ENCODE assay signal across 1 cellular context in the genomic region with DNA sequence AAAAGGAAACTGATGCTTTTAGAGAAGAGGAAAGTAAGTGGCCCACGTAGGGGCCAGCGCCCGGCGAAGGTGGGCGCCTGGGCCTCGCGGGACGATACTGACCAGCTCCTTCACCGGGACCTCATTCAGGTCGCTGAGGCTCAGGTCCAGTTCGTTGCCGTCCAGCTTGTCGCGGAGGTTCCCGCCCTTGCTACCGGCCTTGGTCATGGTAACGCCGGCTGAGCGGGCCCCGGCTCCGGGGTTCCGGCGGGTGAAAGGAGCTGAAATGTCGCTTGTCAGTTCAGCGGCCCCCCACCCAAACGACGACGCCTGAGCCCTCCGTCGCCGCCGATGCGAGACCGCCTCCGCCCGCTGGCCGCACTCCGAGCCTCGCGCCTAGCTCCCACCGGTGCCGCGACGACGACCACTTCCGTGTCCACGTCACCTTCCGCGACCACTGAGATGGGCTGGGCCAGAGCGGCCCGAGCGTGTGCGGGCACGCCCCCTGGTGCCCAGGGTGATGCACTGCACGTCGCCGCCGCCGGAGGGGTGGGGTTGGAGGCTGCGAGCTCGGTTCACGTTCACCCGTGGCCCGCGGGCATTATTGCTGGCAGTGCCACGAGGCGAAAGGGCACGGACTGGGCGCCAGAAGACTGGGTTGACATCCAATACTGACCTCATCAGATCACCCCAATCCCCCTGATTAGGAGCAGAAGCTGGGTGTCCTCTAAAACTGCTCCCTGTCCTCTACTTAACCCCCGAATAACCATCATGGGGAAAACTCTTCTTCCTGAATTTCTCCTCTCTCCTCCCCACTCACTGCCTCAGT.
TF ChIP-seq lines count a peak whose summit lies in the region.

TSS of gene LRRC59 (minus strand) at position 413 of the 808 bp plus-strand sequence. CDS start at position 207, 206 bp downstream.

TF ChIP-seq in HepG2, 621 proteins besides CTCF, POLR2A, EP300 and RAD21 (continued from another document and continues in another):
- peak; percentile 78 for TF ChIP-seq ZBED4 (CRISPR knock-in tag; IDR thresholded peaks at IDR 0.05; ENCODE audit: borderline replicate concordance)
- TF ChIP-seq ZNF660 (CRISPR knock-in tag; IDR thresholded peaks at IDR 0.05; ENCODE audit: borderline replicate concordance, low read depth): 0 out of 2 replicates have a peak, but pooled peaks have one; percentile 60
- TF ChIP-seq ZNF275 (CRISPR knock-in tag; IDR thresholded peaks at IDR 0.05; ENCODE audit: borderline replicate concordance): peak; percentile 76
- no peak for TF ChIP-seq ZFP36L2 (CRISPR knock-in tag; IDR thresholded peaks at IDR 0.05)
- peak; percentile 72; the same call in 1 of the 2 replicates for TF ChIP-seq ZNF773 (CRISPR knock-in tag; IDR thresholded peaks at IDR 0.05; ENCODE audit: borderline replicate concordance)
- peak; percentile 99 for TF ChIP-seq KDM5B (CRISPR knock-in tag; IDR thresholded peaks at IDR 0.05; ENCODE audit: borderline replicate concordance)
- peak; percentile 99 for TF ChIP-seq TAF1 (CRISPR knock-in tag; IDR thresholded peaks at IDR 0.05)
- no peak for TF ChIP-seq RORA (CRISPR knock-in tag; IDR thresholded peaks at IDR 0.05)
- TF ChIP-seq SPEN (CRISPR knock-in tag; IDR thresholded peaks at IDR 0.05; ENCODE audit: low read depth): peak; percentile 100
- peak; percentile 98 for TF ChIP-seq MYC (CRISPR knock-in tag; IDR thresholded peaks at IDR 0.05; ENCODE audit: borderline replicate concordance)
- no peak; the same call in 1 of the 2 replicates for TF ChIP-seq ZC3H4 (CRISPR knock-in tag; IDR thresholded peaks at IDR 0.05; ENCODE audit: borderline replicate concordance)
- peak; percentile 100 for TF ChIP-seq TGIF2 (CRISPR knock-in tag; IDR thresholded peaks at IDR 0.05)
- TF ChIP-seq KAT8 (CRISPR knock-in tag; IDR thresholded peaks at IDR 0.05): peak; percentile 99
- peak; percentile 100 for TF ChIP-seq BORCS8-MEF2B (CRISPR knock-in tag; IDR thresholded peaks at IDR 0.05)
- no peak for TF ChIP-seq ZFP62 (CRISPR knock-in tag; IDR thresholded peaks at IDR 0.05)
- TF ChIP-seq NR2F1 (CRISPR knock-in tag; IDR thresholded peaks at IDR 0.05): peak in 1 of 2 experiments; percentile 26; a peak in 1 of 4 replicates
- TF ChIP-seq ZNF605 (CRISPR knock-in tag; IDR thresholded peaks at IDR 0.05): peak; percentile 46; the same call in 1 of the 2 replicates
- no peak for TF ChIP-seq ZNF570 (CRISPR knock-in tag; IDR thresholded peaks at IDR 0.05; ENCODE audit: borderline replicate concordance)
- peak; percentile 93; the same call in 1 of the 2 replicates for TF ChIP-seq THYN1 (CRISPR knock-in tag; IDR thresholded peaks at IDR 0.05; ENCODE audit: borderline replicate concordance, low read depth)
- TF ChIP-seq ZNF563 (CRISPR knock-in tag; IDR thresholded peaks at IDR 0.05): peak; percentile 99
- TF ChIP-seq HOXA9 (CRISPR knock-in tag; IDR thresholded peaks at IDR 0.05; ENCODE audit: borderline replicate concordance): peak; percentile 87; the same call in 1 of the 2 replicates
- peak; percentile 91 for TF ChIP-seq TP53 (CRISPR knock-in tag; conservative IDR thresholded peaks at IDR 0.05)
- peak; percentile 89 for TF ChIP-seq MAZ (IDR thresholded peaks at IDR 0.05; ENCODE audit: borderline replicate concordance, low read depth, low read length)
- TF ChIP-seq MAZ (CRISPR knock-in tag; IDR thresholded peaks at IDR 0.05; ENCODE audit: low read depth): peak; percentile 100
- peak; percentile 49; the same call in 1 of the 2 replicates for TF ChIP-seq RBAK (CRISPR knock-in tag; IDR thresholded peaks at IDR 0.05)
- TF ChIP-seq, protein P1, sequence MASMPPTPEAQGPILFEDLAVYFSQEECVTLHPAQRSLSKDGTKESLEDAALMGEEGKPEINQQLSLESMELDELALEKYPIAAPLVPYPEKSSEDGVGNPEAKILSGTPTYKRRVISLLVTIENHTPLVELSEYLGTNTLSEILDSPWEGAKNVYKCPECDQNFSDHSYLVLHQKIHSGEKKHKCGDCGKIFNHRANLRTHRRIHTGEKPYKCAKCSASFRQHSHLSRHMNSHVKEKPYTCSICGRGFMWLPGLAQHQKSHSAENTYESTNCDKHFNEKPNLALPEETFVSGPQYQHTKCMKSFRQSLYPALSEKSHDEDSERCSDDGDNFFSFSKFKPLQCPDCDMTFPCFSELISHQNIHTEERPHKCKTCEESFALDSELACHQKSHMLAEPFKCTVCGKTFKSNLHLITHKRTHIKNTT (CRISPR knock-in tag; IDR thresholded peaks at IDR 0.05): no peak
- peak; percentile 86 for TF ChIP-seq MED13 (CRISPR knock-in tag; IDR thresholded peaks at IDR 0.05)
- TF ChIP-seq TBX2 (CRISPR knock-in tag; IDR thresholded peaks at IDR 0.05; ENCODE audit: borderline replicate concordance): peak; percentile 97
- peak; percentile 99 for TF ChIP-seq ZNF792 (CRISPR knock-in tag; IDR thresholded peaks at IDR 0.05)
- TF ChIP-seq ERF (CRISPR knock-in tag; IDR thresholded peaks at IDR 0.05): peak; percentile 98
- TF ChIP-seq JDP2 (CRISPR knock-in tag; IDR thresholded peaks at IDR 0.05; ENCODE audit: borderline replicate concordance): peak; percentile 89
- TF ChIP-seq PHF21A (CRISPR knock-in tag; IDR thresholded peaks at IDR 0.05): peak; percentile 65; the same call in 1 of the 2 replicates
- peak; percentile 95 for TF ChIP-seq BATF2 (CRISPR knock-in tag; IDR thresholded peaks at IDR 0.05)
- 0 out of 2 replicates have a peak, but pooled peaks have one; percentile 75 for TF ChIP-seq ZNF468 (CRISPR knock-in tag; IDR thresholded peaks at IDR 0.05)
- peak; percentile 85; the same call in 1 of the 2 replicates for TF ChIP-seq HNRNPUL1 (IDR thresholded peaks at IDR 0.05; ENCODE audit: low read depth, low read length)
- TF ChIP-seq ZKSCAN1 (IDR thresholded peaks at IDR 0.05; ENCODE audit: low read length): peak; percentile 65; the same call in 1 of the 2 replicates
- peak; percentile 87; the same call in 2 of the 3 replicates for TF ChIP-seq MXI1 (IDR thresholded peaks at IDR 0.05; ENCODE audit: borderline replicate concordance, low read depth, low read length)
- TF ChIP-seq MTERF4 (CRISPR knock-in tag; IDR thresholded peaks at IDR 0.05): peak; percentile 99
- peak; percentile 95 for TF ChIP-seq FOSL2 (CRISPR knock-in tag; IDR thresholded peaks at IDR 0.05)
- peak; percentile 38; the same call in 1 of the 2 replicates for TF ChIP-seq NFYB (CRISPR knock-in tag; IDR thresholded peaks at IDR 0.05)
- TF ChIP-seq ZNF780A (CRISPR knock-in tag; IDR thresholded peaks at IDR 0.05): peak; percentile 98; the same call in 1 of the 2 replicates
- peak; percentile 85; the same call in 1 of the 2 replicates for TF ChIP-seq ZKSCAN5 (CRISPR knock-in tag; IDR thresholded peaks at IDR 0.05)
- peak; percentile 97 for TF ChIP-seq ZFX (CRISPR knock-in tag; IDR thresholded peaks at IDR 0.05; ENCODE audit: low read depth)
- TF ChIP-seq ZNF160 (CRISPR knock-in tag; IDR thresholded peaks at IDR 0.05): peak; percentile 98
- peak; percentile 100 for TF ChIP-seq SAP130 (CRISPR knock-in tag; IDR thresholded peaks at IDR 0.05; ENCODE audit: low read depth)
- TF ChIP-seq ZNF441 (CRISPR knock-in tag; IDR thresholded peaks at IDR 0.05; ENCODE audit: borderline replicate concordance): no peak; the same call in 1 of the 2 replicates
- no peak; the same call in 1 of the 2 replicates for TF ChIP-seq RFX5 (IDR thresholded peaks at IDR 0.05; ENCODE audit: low read depth, low read length)
- peak; percentile 94; the same call in 1 of the 2 replicates for TF ChIP-seq ZNF224 (CRISPR knock-in tag; IDR thresholded peaks at IDR 0.05)
- TF ChIP-seq ZNF589 (CRISPR knock-in tag; conservative IDR thresholded peaks at IDR 0.05): peak; percentile 99
- TF ChIP-seq BHLHE40 (IDR thresholded peaks at IDR 0.05; ENCODE audit: low read length): peak; percentile 74; the same call in 1 of the 2 replicates
- TF ChIP-seq AKAP8 (CRISPR knock-in tag; IDR thresholded peaks at IDR 0.05): peak; percentile 92
- TF ChIP-seq, protein P2, sequence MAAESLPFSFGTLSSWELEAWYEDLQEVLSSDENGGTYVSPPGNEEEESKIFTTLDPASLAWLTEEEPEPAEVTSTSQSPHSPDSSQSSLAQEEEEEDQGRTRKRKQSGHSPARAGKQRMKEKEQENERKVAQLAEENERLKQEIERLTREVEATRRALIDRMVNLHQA (CRISPR knock-in tag; IDR thresholded peaks at IDR 0.05): no peak
- TF ChIP-seq NCOR1 (IDR thresholded peaks at IDR 0.05; ENCODE audit: borderline replicate concordance, low read length): no peak
- no peak for TF ChIP-seq SCMH1 (CRISPR knock-in tag; IDR thresholded peaks at IDR 0.05; ENCODE audit: borderline replicate concordance)
- peak; percentile 90 for TF ChIP-seq SKIL (CRISPR knock-in tag; IDR thresholded peaks at IDR 0.05; ENCODE audit: borderline replicate concordance)
- TF ChIP-seq RFX3 (CRISPR knock-in tag; IDR thresholded peaks at IDR 0.05): peak; percentile 46; the same call in 1 of the 2 replicates
- peak; percentile 100 for TF ChIP-seq KDM3A (CRISPR knock-in tag; IDR thresholded peaks at IDR 0.05; ENCODE audit: low read depth)
- peak; percentile 98 for TF ChIP-seq ZNF598 (CRISPR knock-in tag; IDR thresholded peaks at IDR 0.05; ENCODE audit: borderline replicate concordance)
- TF ChIP-seq IRF1 (CRISPR knock-in tag; IDR thresholded peaks at IDR 0.05; ENCODE audit: low read depth): peak; percentile 41; the same call in 1 of the 2 replicates
- TF ChIP-seq PRMT3 (CRISPR knock-in tag; IDR thresholded peaks at IDR 0.05; ENCODE audit: borderline replicate concordance, low read depth): peak; percentile 93; the same call in 1 of the 2 replicates
- TF ChIP-seq CEBPB (IDR thresholded peaks at IDR 0.05; ENCODE audit: borderline replicate concordance, low read depth, low read length): no peak
- peak; percentile 92 for TF ChIP-seq DPF2 (CRISPR knock-in tag; IDR thresholded peaks at IDR 0.05; ENCODE audit: borderline replicate concordance, low read depth)
